Comparison of ENCODE assay signal across 8 cellular contexts in genomic region chr2:97713296-97714083, GRCh38. TPM values are rescaled to one million over a fixed set of nuclear protein-coding genes. Genes with fewer than 3 reads are reported as not detected.
A peak's percentile ranks its signal among the peaks of the same experiment; 100 is the strongest.
DNase-seq lines count a peak whose midpoint lies in the region; ATAC-seq and TF ChIP-seq lines count a peak whose summit lies in the region.

ZAP70 (plus strand) TSS chr2:97713576; CDS start chr2:97724037, 10,461 bp downstream.

- ATAC-seq in GM21515 (IDR thresholded peaks at IDR 0.05; ENCODE audit: unreplicated experiment) (no peak), HG03460 (IDR thresholded peaks at IDR 0.05; ENCODE audit: unreplicated experiment) (no peak)

- no peak for TF ChIP-seq CTCF in mesothelial cell of epicardium (IDR thresholded peaks at IDR 0.05; ENCODE audit: unreplicated experiment)

- no peak within 1 kb of the TSS for H3K4me3 Mint-ChIP-seq in mesothelial cell of epicardium

- H3K36me3 Mint-ChIP-seq in mesothelial cell of epicardium = no peaks in the 10 kb centered on the region

- peak; percentile 32 for DNase-seq in SK-N-DZ (ENCODE audit: low spot score)
- peak; percentile 53 for DNase-seq in activated T-helper 1 cell treated with Interleukin-2 at 50 U/mL for 16 hours (ENCODE audit: low read depth)
- no peak for DNase-seq in mesothelial cell of epicardium (ENCODE audit: low spot score in 2 of 2, unreplicated experiment in 2 of 2)
- peak; percentile 50 for DNase-seq in stimulated activated naive CD4-positive, alpha-beta T cell treated with Interleukin-2 at 50 U/mL for 16 hours (lab: John Stamatoyannopoulos, UW)
- no peak for DNase-seq in KG1 (lab: John Stamatoyannopoulos, UW)
- no peak for DNase-seq in RKO (ENCODE audit: low spot score)

- H3K4me1 Mint-ChIP-seq in mesothelial cell of epicardium = peaks cover 36% of the 10 kb centered on the region

- no peaks in the 10 kb centered on the region for H3K9me3 Mint-ChIP-seq in mesothelial cell of epicardium

- H3K27me3 Mint-ChIP-seq in mesothelial cell of epicardium (ENCODE audit: low read depth) = no peaks in the 10 kb centered on the region

- H3K27ac Mint-ChIP-seq in mesothelial cell of epicardium = peak within 1 kb of the TSS; percentile 74

RNA-seq across cellular contexts. Expression of gene ZAP70, which starts in this region (rescaled TPM):
- polyA plus RNA-seq in SK-N-DZ (2014; cell fraction: cytosol; rRNA removed) = 3.5 and 7.8 TPM in 2 replicates
- polyA plus RNA-seq in SK-N-DZ (2014; cell fraction: nucleus; rRNA removed) = 30.0 and 44.7 TPM in 2 replicates
- total RNA-seq in mesothelial cell of epicardium = 1.9 to 3.1 TPM (median 2.3 TPM) in 3 replicates

Comparison
In these comparisons a context has a peak if more than half of its experiments do, and no peak if none do; other contexts are left out.
1. DNase-seq: peak in SK-N-DZ (single experiment), activated T-helper 1 cell treated with Interleukin-2 at 50 U/mL for 16 hours (single experiment) and stimulated activated naive CD4-positive, alpha-beta T cell treated with Interleukin-2 at 50 U/mL for 16 hours (single experiment); none in mesothelial cell of epicardium (0 of 2), KG1 (single experiment) and RKO (single experiment).